Comparison of ENCODE assay signal across 7 cellular contexts in the genomic region with DNA sequence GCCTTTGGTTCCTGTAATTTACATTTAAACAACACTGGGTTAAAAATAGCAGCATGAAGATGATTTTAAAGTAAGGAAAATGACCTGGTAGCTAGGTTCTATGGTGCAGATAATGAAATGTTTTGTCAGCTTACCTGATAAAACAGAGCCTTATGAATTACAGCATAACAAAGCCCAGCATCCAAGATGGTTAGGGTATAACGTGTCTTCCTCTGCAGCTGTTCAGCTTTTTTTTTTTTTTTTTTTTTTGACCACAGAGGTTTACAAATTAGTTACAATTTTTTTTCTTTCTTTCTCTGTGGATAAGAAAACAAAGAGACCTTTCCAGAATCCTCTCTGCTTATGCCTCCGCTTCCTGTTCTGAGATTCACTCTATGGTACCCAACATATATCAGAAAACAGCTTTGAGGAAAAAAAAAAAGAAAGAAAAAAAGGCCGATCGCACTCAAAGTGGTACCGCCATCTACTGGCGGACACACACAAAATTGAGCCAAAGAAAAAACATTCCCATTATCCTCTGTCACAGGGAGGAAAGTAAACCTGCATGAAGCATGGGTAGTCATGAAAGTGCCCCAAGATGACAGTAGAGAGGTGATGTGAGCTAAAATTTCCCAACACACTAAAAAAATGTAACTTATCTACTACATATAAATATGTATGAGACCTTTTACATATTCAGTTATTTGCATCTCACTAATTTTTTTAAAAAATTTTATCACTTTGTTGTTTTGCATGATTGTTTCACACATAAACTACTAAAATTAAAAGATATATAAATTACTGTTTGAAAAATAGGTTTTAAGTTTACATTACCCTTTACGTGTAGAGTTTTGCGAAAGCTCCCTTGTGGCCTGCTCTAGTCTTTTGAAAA. TPM values are rescaled to one million over a fixed set of nuclear protein-coding genes. Genes with fewer than 3 reads are reported as not detected.
DNase-seq lines count a peak whose midpoint lies in the region; ATAC-seq lines count a peak whose summit lies in the region.

A gene (minus strand): TSS at position 362 of the 871 bp plus-strand sequence. CDS start 27,656 bp downstream, outside the sequence.

- peak; percentile 69 for DNase-seq in ELR (ENCODE audit: low read depth)
- DNase-seq in HT-29 (ENCODE audit: low spot score): peak; percentile 53
- peak; percentile 60 for DNase-seq in NCI-H82 treated with DMSO at 0.1 percent for 48 hours (lab: John Stamatoyannopoulos, UW; ENCODE audit: unreplicated experiment)
- peak; percentile 48 for DNase-seq in cerebellum (ENCODE audit: low spot score)
- DNase-seq in lung microvascular endothelial cell (ENCODE audit: low read depth in 2 of 2): peak; percentile 40 to 64
- no peak for DNase-seq in ecto neural progenitor cell (ENCODE audit: low spot score)

- peak; percentile 60 for ATAC-seq in GM21360 (IDR thresholded peaks at IDR 0.05; ENCODE audit: unreplicated experiment)

RNA-seq across cellular contexts. Expression of the gene that starts here (rescaled TPM):
- 0.03 TPM in 1 of 2 replicates, not detected in the other for total RNA-seq in HT-29 (2014; rRNA removed; shearing (Covaris generic))
- total RNA-seq in cerebellum (139 TPM), lung microvascular endothelial cell (1.3 and 33.1 TPM in 2 replicates)

Comparison
In these comparisons a context has a peak if more than half of its experiments do, and no peak if none do; other contexts are left out.
1. Peak in DNase-seq in HT-29; RNA of the gene not detected or under 1 TPM.